In the genomic region with DNA sequence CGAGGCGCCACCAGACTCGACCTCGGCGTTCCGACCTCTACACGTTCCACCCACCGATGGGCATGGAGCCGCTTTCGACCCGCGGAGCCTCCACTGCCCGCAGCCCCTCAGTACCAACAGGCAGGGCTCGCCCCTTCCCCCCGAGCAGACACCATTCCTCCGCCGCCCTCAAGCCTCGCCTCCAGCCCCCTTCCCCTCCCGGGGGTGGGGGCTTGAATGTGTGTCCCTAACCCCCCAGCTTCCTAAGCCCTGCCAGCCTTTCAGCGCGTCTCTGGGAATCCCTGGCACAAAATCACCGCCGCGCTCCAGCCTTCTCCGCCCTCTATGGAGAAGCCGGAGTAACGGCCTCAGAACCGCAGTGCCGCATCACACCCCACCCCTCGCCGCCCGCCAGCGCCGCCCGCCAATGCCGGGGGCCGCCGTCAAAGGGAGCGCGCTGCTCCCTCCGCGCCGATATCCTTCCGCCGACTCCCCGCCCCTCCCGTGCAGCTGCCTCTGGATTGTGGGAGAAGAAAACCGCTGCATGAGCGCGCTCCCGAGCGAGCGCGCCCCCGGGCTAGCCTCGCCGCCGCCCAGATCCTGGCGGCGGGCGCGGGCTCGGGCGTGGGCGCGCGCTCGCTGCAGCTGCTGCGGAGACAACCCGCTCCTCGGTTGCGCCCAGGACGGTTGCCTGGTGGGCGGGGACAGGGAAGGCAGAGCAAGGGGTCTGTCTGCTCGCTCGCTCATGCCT, we compare ENCODE assay signal across 8 cellular contexts. TPM values are rescaled to one million over a fixed set of nuclear protein-coding genes. Genes with fewer than 3 reads are reported as not detected.
DNase-seq lines count a peak whose midpoint lies in the region; ATAC-seq and TF ChIP-seq lines count a peak whose summit lies in the region.

A gene with protein sequence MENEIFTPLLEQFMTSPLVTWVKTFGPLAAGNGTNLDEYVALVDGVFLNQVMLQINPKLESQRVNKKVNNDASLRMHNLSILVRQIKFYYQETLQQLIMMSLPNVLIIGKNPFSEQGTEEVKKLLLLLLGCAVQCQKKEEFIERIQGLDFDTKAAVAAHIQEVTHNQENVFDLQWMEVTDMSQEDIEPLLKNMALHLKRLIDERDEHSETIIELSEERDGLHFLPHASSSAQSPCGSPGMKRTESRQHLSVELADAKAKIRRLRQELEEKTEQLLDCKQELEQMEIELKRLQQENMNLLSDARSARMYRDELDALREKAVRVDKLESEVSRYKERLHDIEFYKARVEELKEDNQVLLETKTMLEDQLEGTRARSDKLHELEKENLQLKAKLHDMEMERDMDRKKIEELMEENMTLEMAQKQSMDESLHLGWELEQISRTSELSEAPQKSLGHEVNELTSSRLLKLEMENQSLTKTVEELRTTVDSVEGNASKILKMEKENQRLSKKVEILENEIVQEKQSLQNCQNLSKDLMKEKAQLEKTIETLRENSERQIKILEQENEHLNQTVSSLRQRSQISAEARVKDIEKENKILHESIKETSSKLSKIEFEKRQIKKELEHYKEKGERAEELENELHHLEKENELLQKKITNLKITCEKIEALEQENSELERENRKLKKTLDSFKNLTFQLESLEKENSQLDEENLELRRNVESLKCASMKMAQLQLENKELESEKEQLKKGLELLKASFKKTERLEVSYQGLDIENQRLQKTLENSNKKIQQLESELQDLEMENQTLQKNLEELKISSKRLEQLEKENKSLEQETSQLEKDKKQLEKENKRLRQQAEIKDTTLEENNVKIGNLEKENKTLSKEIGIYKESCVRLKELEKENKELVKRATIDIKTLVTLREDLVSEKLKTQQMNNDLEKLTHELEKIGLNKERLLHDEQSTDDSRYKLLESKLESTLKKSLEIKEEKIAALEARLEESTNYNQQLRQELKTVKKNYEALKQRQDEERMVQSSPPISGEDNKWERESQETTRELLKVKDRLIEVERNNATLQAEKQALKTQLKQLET (N-terminal part only) (minus strand): TSS at position 343 of the 730 bp plus-strand sequence. CDS start 777 bp downstream, outside the sequence.

- H3K27ac ChIP-seq in ovary, result peak within 1 kb of the TSS; percentile 80 to 81
- H3K27ac ChIP-seq in thymus (ENCODE audit: low read depth), result peak within 1 kb of the TSS; percentile 82

- peaks cover 34% of the 10 kb centered on the region for H3K4me1 Mint-ChIP-seq in activated naive CD8-positive, alpha-beta T cell treated with anti-CD3 and anti-CD28 coated beads for 36 hours

- H3K36me3 ChIP-seq in ovary (no peaks in the 10 kb centered on the region), thymus (ENCODE audit: control insufficient read depth, insufficient read depth) (no peaks in the 10 kb centered on the region)

- intact Hi-C loops in Right ventricle myocardium inferior (cut with DNase I) (loop anchor here (1.0 to 5.0 kb wide), 4 partner anchors 98 to 198 kb away; a partner anchor contains a TSS), ovary (cut with DNase I) (no loop called here)

- 0% methylated on average over 51 to 76 of the region's 76 CpGs for WGBS in ovary, 3 donors
- under 1% methylated on average over 76 of the region's 76 CpGs for WGBS in thymus

- peak; percentile 63 for TF ChIP-seq POLR2A in ovary (IDR thresholded peaks at IDR 0.05)

- peak within 1 kb of the TSS; percentile 75 for H3K27ac Mint-ChIP-seq in activated naive CD8-positive, alpha-beta T cell treated with anti-CD3 and anti-CD28 coated beads for 36 hours

- H3K4me3 ChIP-seq in GM12864 (ENCODE audit: low read depth, low read length), result peak within 1 kb of the TSS; percentile 65
- H3K4me3 ChIP-seq in ovary, result peak within 1 kb of the TSS; percentile 88
- H3K4me3 ChIP-seq in thymus (ENCODE audit: low read length), result peak within 1 kb of the TSS; percentile 62

- no peaks in the 10 kb centered on the region for H3K27me3 ChIP-seq in ovary
- H3K27me3 ChIP-seq in thymus (ENCODE audit: control insufficient read depth, insufficient read depth), result no peaks in the 10 kb centered on the region

- DNase-seq in GM12864 (ENCODE audit: low read depth), result peak; percentile 87
- peak; percentile 90 for DNase-seq in NCI-H1105 (lab: John Stamatoyannopoulos, UW)
- DNase-seq in SKM-1 (lab: John Stamatoyannopoulos, UW; ENCODE audit: unreplicated experiment), result peak; percentile 88
- DNase-seq in activated naive CD8-positive, alpha-beta T cell treated with anti-CD3 and anti-CD28 coated beads for 36 hours, result peak; percentile 92
- DNase-seq in Right ventricle myocardium inferior (ENCODE audit: missing footprints), result peak; percentile 95
- DNase-seq in ovary, result peak; percentile 97 to 99 (median 98)

- TF ChIP-seq EP300 in ovary (IDR thresholded peaks at IDR 0.05), result no peak

- no peaks in the 10 kb centered on the region for H3K9me3 Mint-ChIP-seq in activated naive CD8-positive, alpha-beta T cell treated with anti-CD3 and anti-CD28 coated beads for 36 hours

- H3K4me3 Mint-ChIP-seq in activated naive CD8-positive, alpha-beta T cell treated with anti-CD3 and anti-CD28 coated beads for 36 hours, result peak within 1 kb of the TSS; percentile 88

- no peaks in the 10 kb centered on the region for H3K36me3 Mint-ChIP-seq in activated naive CD8-positive, alpha-beta T cell treated with anti-CD3 and anti-CD28 coated beads for 36 hours

- ATAC-seq in HG02623 (IDR thresholded peaks at IDR 0.05; ENCODE audit: unreplicated experiment) (peak; percentile 73), Right ventricle myocardium inferior (peak; percentile 98)

- H3K4me1 ChIP-seq in ovary (ENCODE audit: insufficient read depth) (peaks cover 1% of the 10 kb centered on the region), thymus (ENCODE audit: control insufficient read depth, insufficient read depth, low read length) (peaks cover 8% of the 10 kb centered on the region)

- no peak for TF ChIP-seq CTCF in GM12864 (IDR thresholded peaks at IDR 0.05; ENCODE audit: low read depth, low read length, missing control alignments)
- TF ChIP-seq CTCF in ovary (IDR thresholded peaks at IDR 0.05), result peak in 2 of 3 donors; percentile 46 to 51

- H3K9me3 ChIP-seq in ovary (no peaks in the 10 kb centered on the region), thymus (ENCODE audit: control insufficient read depth) (no peaks in the 10 kb centered on the region)

- peaks cover 17% of the 10 kb centered on the region for H3K27me3 Mint-ChIP-seq in activated naive CD8-positive, alpha-beta T cell treated with anti-CD3 and anti-CD28 coated beads for 36 hours

RNA-seq across cellular contexts. Expression of the gene that starts here (rescaled TPM):
- total RNA-seq in activated naive CD8-positive, alpha-beta T cell treated with anti-CD3 and anti-CD28 coated beads for 36 hours, result 10 to 100 TPM; 14.0 to 14.4 TPM
- total RNA-seq in Right ventricle myocardium inferior (20.0 TPM), ovary (10 to 100 TPM; 25.0 to 64.4 (median 33.9) TPM)
- polyA plus RNA-seq in ovary (10 to 100 TPM in 1 of 2 donors, 1 to 10 TPM in 1; 9.6 to 23.4 TPM), thymus (39.6 TPM)

Comparison
In these comparisons a context has a peak if more than half of its experiments do, and no peak if none do; other contexts are left out.
1. Peak in every context shown above with its lines: DNase-seq, ATAC-seq, H3K4me3 ChIP-seq and H3K27ac ChIP-seq.